11 cellular contexts compared by ENCODE assay signal in genomic region chr15:57861805-57862586, GRCh38.
DNase-seq lines count a peak whose midpoint lies in the region; FAIRE-seq and TF ChIP-seq lines count a peak whose summit lies in the region.
"Had no signal": no experiment of that assay in that cellular context is flagged by ENCODE, and none has a peak within 500 bp of the region (broad histone marks: within the 10 kb centered on the region; RNA-seq: fewer than 3 reads in every experiment).

No MANE protein-coding gene starts in this region.

- no peak overlapping the region for H3K27ac ChIP-seq in SK-N-SH (ENCODE audit: low read depth in 2 of 2, low read length in 1 of 2)
- no peak overlapping the region for H3K27ac ChIP-seq in small intestine (ENCODE audit: low read depth in 1 of 2, low read length in 1 of 2)
- no peak overlapping the region for H3K27ac ChIP-seq in effector memory CD4-positive, alpha-beta T cell (ENCODE audit: insufficient read depth, low read length, poor library complexity, severe bottlenecking)
- H3K27ac ChIP-seq: adrenal gland had no signal

- no peaks in the 10 kb centered on the region for H3K36me3 Mint-ChIP-seq in type B pancreatic cell

- no peak overlapping the region for H3K4me2 ChIP-seq in SK-N-SH

- H3K9me3 ChIP-seq in SK-N-SH (no peaks in the 10 kb centered on the region), small intestine (ENCODE audit: control insufficient read depth, low read depth) (no peaks in the 10 kb centered on the region)
- no peaks in the 10 kb centered on the region for H3K9me3 ChIP-seq in effector memory CD4-positive, alpha-beta T cell (ENCODE audit: control insufficient read depth, low read length)
- H3K9me3 ChIP-seq: adrenal gland had no signal

- H3K9me3 Mint-ChIP-seq in type B pancreatic cell, result no peaks in the 10 kb centered on the region
- H3K9me3 Mint-ChIP-seq: T-helper 2 cell treated with Interferon-gamma antibody and Interleukin-4, amounts not matched to agents 5 μg/mL and 100 μg/mL, for 36 hours had no signal

- TF ChIP-seq RAD21 in SK-N-SH (IDR thresholded peaks at IDR 0.05; ENCODE audit: low read length), result no peak

- TF ChIP-seq CTCF in SK-N-SH (IDR thresholded peaks at IDR 0.05) (no peak), fibroblast of pulmonary artery (IDR thresholded peaks at IDR 0.05; ENCODE audit: low read length, missing control alignments) (no peak), type B pancreatic cell (conservative IDR thresholded peaks at IDR 0.05) (no peak)

- no peak overlapping the region; the same call in 1 of the 2 replicates for H2AFZ ChIP-seq in SK-N-SH (ENCODE audit: low read depth)

- 0 out of 4 replicates have a peak, but pooled peaks of 1 of the 2 experiments have one; percentile 18 for TF ChIP-seq EP300 in SK-N-SH (IDR thresholded peaks at IDR 0.05; ENCODE audit: borderline replicate concordance in 1 of 2, low read depth in 1 of 2, low read length in 1 of 2)

- H3K27me3 Mint-ChIP-seq in type B pancreatic cell, result peaks cover 26% of the 10 kb centered on the region

- H3K4me1 ChIP-seq in SK-N-SH (ENCODE audit: control insufficient read depth in 1 of 2, insufficient read depth in 2 of 2, low read depth in 1 of 2, low read length in 1 of 2) (no peaks in the 10 kb centered on the region), small intestine (ENCODE audit: control insufficient read depth in 2 of 2, insufficient read depth in 1 of 2, low read depth in 1 of 2, low read length in 1 of 2) (no peaks in the 10 kb centered on the region)
- H3K4me1 ChIP-seq in effector memory CD4-positive, alpha-beta T cell (ENCODE audit: control insufficient read depth, insufficient read depth, low read length, poor library complexity, severe bottlenecking), result no peaks in the 10 kb centered on the region
- H3K4me1 ChIP-seq: adrenal gland had no signal

- TF ChIP-seq POLR2A in H54 (IDR thresholded peaks at IDR 0.05; ENCODE audit: low read depth, low read length), result no peak

- no peak overlapping the region for H3K4me3 ChIP-seq in SK-N-SH (ENCODE audit: low read depth in 2 of 2, low read length in 1 of 2)
- no peak overlapping the region for H3K4me3 ChIP-seq in fibroblast of pulmonary artery (replicated peaks; ENCODE audit: low read depth, low read length)
- H3K4me3 ChIP-seq in small intestine (ENCODE audit: low read depth in 1 of 2, low read length in 2 of 2), result no peak overlapping the region
- no peak overlapping the region for H3K4me3 ChIP-seq in effector memory CD4-positive, alpha-beta T cell (ENCODE audit: insufficient read depth, low read depth, low read length, poor library complexity, severe bottlenecking)
- H3K4me3 ChIP-seq: adrenal gland had no signal

- whole genome bisulfite sequencing in SK-N-SH (ENCODE audit: low lambda C conversion rate), result 60% methylated on average over 6 of the region's 6 CpGs
- 63 to 69% (median 63%) methylated on average over 6 of the region's 6 CpGs for WGBS in small intestine, 3 donors

- no peak overlapping the region for H3K4me3 Mint-ChIP-seq in type B pancreatic cell
- H3K4me3 Mint-ChIP-seq: T-helper 2 cell treated with Interferon-gamma antibody and Interleukin-4, amounts not matched to agents 5 μg/mL and 100 μg/mL, for 36 hours had no signal

- POLR2A ChIA-PET in SK-N-SH (lab: Yijun Ruan, JAX), result no interaction called here

- H3K79me2 ChIP-seq in SK-N-SH (ENCODE audit: insufficient read depth), result no peaks in the 10 kb centered on the region

- no peaks in the 10 kb centered on the region for H4K20me1 ChIP-seq in SK-N-SH (ENCODE audit: insufficient read depth)

- DNase-seq in H54 (ENCODE audit: insufficient read length, low spot score) (peak; percentile 1), SK-N-SH (no peak), fibroblast of pulmonary artery (ENCODE audit: low read depth) (peak; percentile 79), small intestine (peak; percentile 58), type B pancreatic cell (ENCODE audit: extremely low spot score, unreplicated experiment) (no peak), NCI-H2029 treated with DMSO at 0.1 percent for 48 hours (lab: John Stamatoyannopoulos, UW) (no peak)
- no peak for DNase-seq in effector memory CD4-positive, alpha-beta T cell
- no peak for DNase-seq in stimulated activated CD4-positive, alpha-beta T cell treated with anti-CD3 and anti-CD28 coated beads, Interleukin-4, amount 100 ng/mL, for 24 hours
- DNase-seq: DMS79 had no signal

- H3K36me3 ChIP-seq in SK-N-SH (replicated peaks in 1 of 2; ENCODE audit: control insufficient read depth in 1 of 2, insufficient read depth in 2 of 2, low read length in 1 of 2) (no peaks in the 10 kb centered on the region), small intestine (ENCODE audit: control insufficient read depth in 2 of 2, insufficient read depth in 2 of 2, low read length in 2 of 2) (no peaks in the 10 kb centered on the region)
- no peaks in the 10 kb centered on the region for H3K36me3 ChIP-seq in effector memory CD4-positive, alpha-beta T cell (ENCODE audit: control insufficient read depth, insufficient read depth, low read length)
- H3K36me3 ChIP-seq: adrenal gland had no signal

- H3K4me1 Mint-ChIP-seq in type B pancreatic cell (ENCODE audit: unreplicated experiment), result no peaks in the 10 kb centered on the region

- no peaks in the 10 kb centered on the region for H3K9me2 ChIP-seq in SK-N-SH

- H3F3A ChIP-seq in SK-N-SH (replicated peaks; ENCODE audit: insufficient read depth), result peaks cover 6% of the 10 kb centered on the region

- no peak overlapping the region for H3K27ac Mint-ChIP-seq in type B pancreatic cell
- H3K27ac Mint-ChIP-seq: T-helper 2 cell treated with Interferon-gamma antibody and Interleukin-4, amounts not matched to agents 5 μg/mL and 100 μg/mL, for 36 hours had no signal

- H3K9ac ChIP-seq in SK-N-SH, result no peak overlapping the region

- FAIRE-seq in H54 (lab: Jason Lieb, UNC) (no peak), small intestine (lab: Jason Lieb, UNC) (no peak)

- CTCF ChIA-PET in SK-N-SH (lab: Yijun Ruan, JAX), result interaction anchor here (0.7 to 16.2 kb wide), 57 partner anchors 8 to 368 kb away, joined by 3 to 315 read pairs (median 6); partner anchors contain the start of gene ALDH1A2

- H3K27me3 ChIP-seq in SK-N-SH (ENCODE audit: insufficient read depth) (no peaks in the 10 kb centered on the region), small intestine (ENCODE audit: control insufficient read depth in 2 of 2, insufficient read depth in 2 of 2, low read length in 2 of 2) (peaks cover 0 to 3% of the 10 kb centered on the region in 2 donors)
- no peaks in the 10 kb centered on the region for H3K27me3 ChIP-seq in effector memory CD4-positive, alpha-beta T cell (replicated peaks; ENCODE audit: control insufficient read depth, insufficient read depth, low read length, poor library complexity, severe bottlenecking)

TF ChIP-seq in SK-N-SH, 30 proteins besides CTCF, POLR2A, EP300 and RAD21 (continues in another document):
- TF ChIP-seq IRF3 (IDR thresholded peaks at IDR 0.05; ENCODE audit: low read depth, low read length) (no peak), RFX5 (IDR thresholded peaks at IDR 0.05; ENCODE audit: low read length) (no peak), EZH2phosphoT487 (IDR thresholded peaks at IDR 0.05; ENCODE audit: borderline replicate concordance, low read depth) (no peak), RXRA (IDR thresholded peaks at IDR 0.05; ENCODE audit: borderline replicate concordance, low read depth) (no peak), SMC3 (IDR thresholded peaks at IDR 0.05; ENCODE audit: low read depth, low read length) (no peak), NFIC (IDR thresholded peaks at IDR 0.05; ENCODE audit: borderline replicate concordance) (0 out of 2 replicates have a peak, but pooled peaks have one; percentile 28), RCOR1 (IDR thresholded peaks at IDR 0.05; ENCODE audit: low read length) (no peak), POLR2AphosphoS5 (IDR thresholded peaks at IDR 0.05; ENCODE audit: low read depth, low read length) (no peak), SIN3A (IDR thresholded peaks at IDR 0.05; ENCODE audit: borderline replicate concordance, low read depth, low read length) (no peak), TCF12 (IDR thresholded peaks at IDR 0.05) (peak; percentile 64), YY1 (IDR thresholded peaks at IDR 0.05; ENCODE audit: low read depth) (no peak), CHD2 (IDR thresholded peaks at IDR 0.05; ENCODE audit: low read length, partially characterized antibody) (no peak), FOXJ3 (CRISPR knock-in tag; IDR thresholded peaks at IDR 0.05) (no peak), GABPA (IDR thresholded peaks at IDR 0.05; ENCODE audit: low read depth) (no peak), MAX (IDR thresholded peaks at IDR 0.05; ENCODE audit: low read depth) (peak; percentile 48; the same call in 1 of the 2 replicates), TAF1 (IDR thresholded peaks at IDR 0.05; ENCODE audit: borderline replicate concordance, low read depth, low read length) (no peak), ZBTB33 (IDR thresholded peaks at IDR 0.05; ENCODE audit: borderline replicate concordance, low read depth) (no peak), GATA2 (CRISPR knock-in tag; IDR thresholded peaks at IDR 0.05) (no peak)

Comparison
In these comparisons a context has a peak if more than half of its experiments do, and no peak if none do; other contexts are left out.
1. DNase-seq: peak in H54 (single experiment), fibroblast of pulmonary artery (single experiment) and small intestine (single experiment); none in SK-N-SH (single experiment), type B pancreatic cell (single experiment), effector memory CD4-positive, alpha-beta T cell (0 of 3), stimulated activated CD4-positive, alpha-beta T cell treated with anti-CD3 and anti-CD28 coated beads, Interleukin-4, amount 100 ng/mL, for 24 hours (single experiment) and NCI-H2029 treated with DMSO at 0.1 percent for 48 hours (single experiment).